Comparison of ENCODE assay signal across 7 cellular contexts in genomic region chr5:113514263-113514590, GRCh38.
DNase-seq lines count a peak whose midpoint lies in the region; ATAC-seq and TF ChIP-seq lines count a peak whose summit lies in the region.

No MANE protein-coding gene starts in this region.

- ATAC-seq in GM19455 (IDR thresholded peaks at IDR 0.05; ENCODE audit: unreplicated experiment): peak; percentile 26
- no peak for ATAC-seq in GM21737 (IDR thresholded peaks at IDR 0.05; ENCODE audit: unreplicated experiment)

- H3K36me3 ChIP-seq in effector memory CD4-positive, alpha-beta T cell (ENCODE audit: control insufficient read depth, insufficient read depth, low read length): no peaks in the 10 kb centered on the region

- no peaks in the 10 kb centered on the region for H3K9me3 ChIP-seq in effector memory CD4-positive, alpha-beta T cell (ENCODE audit: control insufficient read depth, low read length)

- DNase-seq in NCI-H748 treated with DMSO at 0.1 percent for 48 hours (lab: John Stamatoyannopoulos, UW) (peak; percentile 9), NCI-H1694 treated with DMSO at 0.1 percent for 48 hours (lab: John Stamatoyannopoulos, UW) (no peak), NCI-H2196 (lab: John Stamatoyannopoulos, UW; ENCODE audit: unreplicated experiment) (no peak)
- no peak for DNase-seq in effector memory CD4-positive, alpha-beta T cell

- peak overlapping the region; percentile 79 to 92 (median 83) for H3K27ac Mint-ChIP-seq in nephron

- H3K4me1 ChIP-seq in effector memory CD4-positive, alpha-beta T cell (ENCODE audit: control insufficient read depth, insufficient read depth, low read length, poor library complexity, severe bottlenecking): peaks cover 10% of the 10 kb centered on the region

- no peaks in the 10 kb centered on the region for H3K9me3 Mint-ChIP-seq in nephron

- H3K27ac ChIP-seq in effector memory CD4-positive, alpha-beta T cell (ENCODE audit: insufficient read depth, low read length, poor library complexity, severe bottlenecking): peak overlapping the region; percentile 80

- H3K27me3 ChIP-seq in effector memory CD4-positive, alpha-beta T cell (replicated peaks; ENCODE audit: control insufficient read depth, insufficient read depth, low read length, poor library complexity, severe bottlenecking): no peaks in the 10 kb centered on the region

- H3K4me1 Mint-ChIP-seq in nephron: peaks cover 35% of the 10 kb centered on the region

- H3K27me3 Mint-ChIP-seq in nephron (ENCODE audit: low read depth): no peaks in the 10 kb centered on the region

- peak overlapping the region; percentile 79 for H3K4me3 ChIP-seq in effector memory CD4-positive, alpha-beta T cell (ENCODE audit: insufficient read depth, low read depth, low read length, poor library complexity, severe bottlenecking)

- H3K4me3 Mint-ChIP-seq in nephron: peak overlapping the region; percentile 89 to 96 (median 96)

- no peak for TF ChIP-seq CTCF in nephron (IDR thresholded peaks at IDR 0.05; ENCODE audit: unreplicated experiment in 3 of 3)

- peaks cover 27% of the 10 kb centered on the region for H3K36me3 Mint-ChIP-seq in nephron (ENCODE audit: low read depth)
